In genomic region chr18:45222200-45222599, GRCh38 we compare ENCODE assay signal across 29 cellular contexts.
"Had no signal": no experiment of that assay in that cellular context is flagged by ENCODE, and none has a peak within 500 bp of the region (broad histone marks: within the 10 kb centered on the region; RNA-seq: fewer than 3 reads in every experiment).

No MANE protein-coding gene starts in this region.

- H3K4me1 Mint-ChIP-seq: activated naive CD8-positive, alpha-beta T cell treated with anti-CD3 and anti-CD28 coated beads for 36 hours; naive thymus-derived CD8-positive, alpha-beta T cell; stimulated activated memory B cell treated with anti-CD40 and anti-IgM and Interleukin-4, amounts not matched to agents 10 μg/mL and 1 μg/mL and 100 μg/mL, for 72 hours; T-cell had no signal

- H3K4me3 ChIP-seq: cardiac muscle cell, lung, pancreas, smooth muscle cell, stomach, transverse colon, vagina had no signal

- H3K27ac ChIP-seq: cardiac muscle cell, foreskin keratinocyte, neutrophil, pancreas, stomach, transverse colon, vagina, WERI-Rb-1 had no signal

- FAIRE-seq: kidney, pancreas, TTC549 had no signal

- H3K9me3 ChIP-seq: neutrophil, pancreas, transverse colon, vagina had no signal

- H3K27me3 ChIP-seq: cardiac muscle cell, foreskin keratinocyte, neutrophil, pancreas, stomach, transverse colon, vagina had no signal

- H3K4me3 Mint-ChIP-seq: activated naive CD8-positive, alpha-beta T cell treated with anti-CD3 and anti-CD28 coated beads for 36 hours; activated T-cell treated with anti-CD3 and anti-CD28 coated beads, Interleukin-2, amount 50 U/mL, for 4 hours; naive thymus-derived CD8-positive, alpha-beta T cell; stimulated activated memory B cell treated with anti-CD40 and anti-IgM and Interleukin-4, amounts not matched to agents 10 μg/mL and 1 μg/mL and 100 μg/mL, for 72 hours; T-cell; T-helper 2 cell treated with Interferon-gamma antibody and Interleukin-4, amounts not matched to agents 5 μg/mL and 100 μg/mL, for 36 hours had no signal

- ATAC-seq: naive thymus-derived CD8-positive, alpha-beta T cell; pancreas; sciatic nerve; stimulated activated memory B cell treated with anti-CD40 and anti-IgM and Interleukin-4, amounts not matched to agents 10 μg/mL and 1 μg/mL and 100 μg/mL, for 72 hours; T-cell had no signal

- H3K27ac Mint-ChIP-seq: activated naive CD8-positive, alpha-beta T cell treated with anti-CD3 and anti-CD28 coated beads for 36 hours; activated T-helper 2 cell treated with anti-CD3 and anti-CD28 coated beads, Interferon-gamma antibody, Interleukin-2, Interleukin-4, amounts not matched to agents 10 μg/mL and 5 μg/mL and 100 μg/mL, durations not matched to agents 14 hours and 24 hours and 36 hours; naive thymus-derived CD8-positive, alpha-beta T cell; stimulated activated memory B cell treated with anti-CD40 and anti-IgM and Interleukin-4, amounts not matched to agents 10 μg/mL and 1 μg/mL and 100 μg/mL, for 72 hours; T-cell; T-helper 2 cell treated with Interferon-gamma antibody and Interleukin-4, amounts not matched to agents 5 μg/mL and 100 μg/mL, for 36 hours had no signal

- H3K36me3 ChIP-seq: cardiac muscle cell, neutrophil, pancreas, stomach, transverse colon, vagina, WERI-Rb-1 had no signal

- H3K4me1 ChIP-seq: foreskin keratinocyte, pancreas, stomach, transverse colon, vagina had no signal

- DNase-seq: activated CD4-positive, alpha-beta T cell treated with anti-CD3 and anti-CD28 coated beads, Interleukin-2, amount 50 U/mL, for 1 hour; activated CD4-positive, CD25-positive, alpha-beta regulatory T cell treated with anti-CD3 and anti-CD28 coated beads, Interleukin-2, amount 50 U/mL, for 72 hours; activated CD8-positive, alpha-beta memory T cell treated with anti-CD3 and anti-CD28 coated beads for 24 hours; activated CD8-positive, alpha-beta memory T cell treated with anti-CD3 and anti-CD28 coated beads, Interleukin-2, amount 50 U/mL, for 48 hours; activated naive CD4-positive, alpha-beta T cell treated with Interleukin-2 at 50 U/mL for 16 hours; activated naive CD8-positive, alpha-beta T cell treated with anti-CD3 and anti-CD28 coated beads for 36 hours; activated T-cell treated with anti-CD3 and anti-CD28 coated beads, Interleukin-2, amount 50 U/mL, for 4 hours; amygdala; dermis blood vessel endothelial cell; effector CD8-positive, alpha-beta T cell; foreskin keratinocyte; kidney; naive thymus-derived CD8-positive, alpha-beta T cell; pancreas; stimulated activated CD4-positive, alpha-beta T cell treated with anti-CD3 and anti-CD28 coated beads, Interleukin-15, amount 100 ng/mL, for 24 hours; stomach; T-cell; transverse colon; WERI-Rb-1 had no signal

- H3K4me2 ChIP-seq: smooth muscle cell had no signal

- H3K9me3 Mint-ChIP-seq: activated T-cell treated with anti-CD3 and anti-CD28 coated beads, Interleukin-2, amount 50 U/mL, for 4 hours; activated T-helper 2 cell treated with anti-CD3 and anti-CD28 coated beads, Interferon-gamma antibody, Interleukin-2, Interleukin-4, amounts not matched to agents 10 μg/mL and 5 μg/mL and 100 μg/mL, durations not matched to agents 14 hours and 24 hours and 36 hours; stimulated activated memory B cell treated with anti-CD40 and anti-IgM and Interleukin-4, amounts not matched to agents 10 μg/mL and 1 μg/mL and 100 μg/mL, for 72 hours; T-cell; T-helper 2 cell treated with Interferon-gamma antibody and Interleukin-4, amounts not matched to agents 5 μg/mL and 100 μg/mL, for 36 hours had no signal

- H3K36me3 Mint-ChIP-seq: activated naive CD8-positive, alpha-beta T cell treated with anti-CD3 and anti-CD28 coated beads for 36 hours; naive thymus-derived CD8-positive, alpha-beta T cell; stimulated activated memory B cell treated with anti-CD40 and anti-IgM and Interleukin-4, amounts not matched to agents 10 μg/mL and 1 μg/mL and 100 μg/mL, for 72 hours; T-cell had no signal
